ENCODE assay signal across 25 cellular contexts in the genomic region with DNA sequence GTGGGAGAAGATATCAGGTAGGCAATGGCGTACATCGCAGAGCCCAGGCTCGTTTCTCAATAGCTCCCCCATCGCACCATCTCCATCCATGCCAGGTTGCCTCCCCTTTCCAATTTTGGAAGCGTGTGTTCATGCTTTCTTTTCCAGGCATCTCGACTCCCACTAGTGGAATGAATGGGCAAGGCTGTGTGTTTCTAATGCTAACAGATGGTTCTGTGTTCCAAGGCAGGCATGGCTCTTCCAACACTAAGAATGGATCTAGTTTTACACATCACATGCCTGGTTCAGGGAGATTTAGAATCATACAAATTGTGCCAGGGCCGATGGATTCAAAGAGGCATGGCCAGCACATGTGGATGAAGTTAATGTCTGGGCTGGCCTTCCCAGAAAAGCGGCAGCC.
DNase-seq lines count a peak whose midpoint lies in the region; ATAC-seq and TF ChIP-seq lines count a peak whose summit lies in the region.
"Had no signal": no experiment of that assay in that cellular context is flagged by ENCODE, and none has a peak within 500 bp of the region (broad histone marks: within the 10 kb centered on the region; RNA-seq: fewer than 3 reads in every experiment).

No MANE protein-coding gene starts in this region.

- ATAC-seq in RWPE2 (ENCODE audit: low read depth) (no peak), heart left ventricle (no peak)
- ATAC-seq: activated CD8-positive, alpha-beta memory T cell treated with anti-CD3 and anti-CD28 coated beads, Interleukin-2, amount 10 ng/mL, durations not matched to agents 7 days and 5 days; activated naive CD4-positive, alpha-beta T cell treated with anti-CD3 and anti-CD28 coated beads, Interleukin-2, amount 50 U/mL, for 72 hours; CD8-positive, alpha-beta T cell; left lobe of liver; T-helper 17 cell had no signal

- intact Hi-C loops in esophagus muscularis mucosa (cut with DNase I) (no loop called here), heart left ventricle (cut with DNase I) (no loop called here)

- peak overlapping the region; percentile 88 for H3K27ac ChIP-seq in RWPE2 (ENCODE audit: poor library complexity, severe bottlenecking)
- H3K27ac ChIP-seq in esophagus muscularis mucosa (replicated peaks in 1 of 4) = peak overlapping the region in 1 of 4 donors; percentile 27
- H3K27ac ChIP-seq in heart left ventricle = no peak overlapping the region
- H3K27ac ChIP-seq: ascending aorta, GM23248, heart right ventricle, sigmoid colon had no signal

- H3K4me3 ChIP-seq in RWPE2 (ENCODE audit: severe bottlenecking) = no peak overlapping the region
- H3K4me3 ChIP-seq in esophagus muscularis mucosa = no peak overlapping the region
- H3K4me3 ChIP-seq in retinal pigment epithelial cell (ENCODE audit: low read length) = no peak overlapping the region
- H3K4me3 ChIP-seq in BE2C (ENCODE audit: low read depth, low read length) = no peak overlapping the region
- no peak overlapping the region for H3K4me3 ChIP-seq in heart left ventricle
- H3K4me3 ChIP-seq: ascending aorta, GM23248, heart right ventricle, sigmoid colon had no signal

- H3K4me1 ChIP-seq in RWPE2 (ENCODE audit: insufficient read depth, poor library complexity, severe bottlenecking) = peaks cover 31% of the 10 kb centered on the region
- peaks cover 15 to 31% (median 29%) of the 10 kb centered on the region in 4 donors for H3K4me1 ChIP-seq in esophagus muscularis mucosa
- H3K4me1 ChIP-seq in BE2C = no peaks in the 10 kb centered on the region
- peaks cover 0 to 19% (median 2%) of the 10 kb centered on the region in 12 donors for H3K4me1 ChIP-seq in heart left ventricle

- DNase-seq in Ammon's horn (ENCODE audit: low spot score) = peak; percentile 34
- no peak for DNase-seq in RWPE2 (ENCODE audit: low spot score)
- peak; percentile 70 for DNase-seq in esophagus muscularis mucosa (ENCODE audit: extremely low spot score)
- no peak for DNase-seq in retinal pigment epithelial cell (ENCODE audit: low read depth)
- DNase-seq in BE2C = no peak
- DNase-seq in heart left ventricle = no peak
- no peak for DNase-seq in T-helper 1 cell
- no peak for DNase-seq in NCI-H510A (lab: John Stamatoyannopoulos, UW)
- DNase-seq: activated CD4-positive, alpha-beta T cell treated with anti-CD3 and anti-CD28 coated beads for 48 hours; activated CD8-positive, alpha-beta memory T cell treated with anti-CD3 and anti-CD28 coated beads, Interleukin-2, amount 10 ng/mL, durations not matched to agents 7 days and 5 days; CD8-positive, alpha-beta T cell; DMS79 treated with DMSO at 0.1 percent for 48 hours; effector memory CD4-positive, alpha-beta T cell; heart right ventricle; KG1; MV-4-11; NCI-H187 treated with DMSO at 0.1 percent for 48 hours; nephron progenitor cell; NK-92 treated with Interleukin-12 subunit alpha and Interleukin-12 subunit beta, amount 100 ng/mL, for 24 hours; sigmoid colon; T-helper 17 cell had no signal

- H3K36me3 ChIP-seq in RWPE2 (ENCODE audit: low read depth) (no peaks in the 10 kb centered on the region), esophagus muscularis mucosa (no peaks in the 10 kb centered on the region), BE2C (no peaks in the 10 kb centered on the region), heart left ventricle (no peaks in the 10 kb centered on the region)
- H3K36me3 ChIP-seq: ascending aorta, heart right ventricle, sigmoid colon had no signal

- TF ChIP-seq POLR2A in esophagus muscularis mucosa (IDR thresholded peaks at IDR 0.05; ENCODE audit: low read depth) (no peak), heart left ventricle (IDR thresholded peaks at IDR 0.05) (no peak)

- no peak for TF ChIP-seq EP300 in esophagus muscularis mucosa (IDR thresholded peaks at IDR 0.05)

- TF ChIP-seq CTCF in RWPE2 (IDR thresholded peaks at IDR 0.05; ENCODE audit: poor library complexity, severe bottlenecking) (no peak), esophagus muscularis mucosa (IDR thresholded peaks at IDR 0.05) (peak in 1 of 3 experiments; percentile 11), retinal pigment epithelial cell (conservative IDR thresholded peaks at IDR 0.05; ENCODE audit: low read depth, low read length) (peak; percentile 15), BE2C (IDR thresholded peaks at IDR 0.05; ENCODE audit: low read depth, low read length) (no peak), heart left ventricle (IDR thresholded peaks at IDR 0.05) (peak in 1 of 12 donors; percentile 7)

- H3K27me3 ChIP-seq in RWPE2 (ENCODE audit: insufficient read depth, poor library complexity, severe bottlenecking) = no peaks in the 10 kb centered on the region
- no peaks in the 10 kb centered on the region for H3K27me3 ChIP-seq in esophagus muscularis mucosa
- H3K27me3 ChIP-seq in BE2C = no peaks in the 10 kb centered on the region
- no peaks in the 10 kb centered on the region for H3K27me3 ChIP-seq in heart left ventricle
- H3K27me3 ChIP-seq: ascending aorta, heart right ventricle, sigmoid colon had no signal

- H3K9me3 ChIP-seq in RWPE2 (ENCODE audit: severe bottlenecking) = no peaks in the 10 kb centered on the region
- H3K9me3 ChIP-seq in esophagus muscularis mucosa = no peaks in the 10 kb centered on the region
- H3K9me3 ChIP-seq in BE2C = no peaks in the 10 kb centered on the region
- no peaks in the 10 kb centered on the region for H3K9me3 ChIP-seq in heart left ventricle
- H3K9me3 ChIP-seq: ascending aorta, heart right ventricle, sigmoid colon had no signal

- WGBS in esophagus muscularis mucosa = 57% methylated on average over 8 of the region's 8 CpGs
- WGBS in heart left ventricle, 4 donors = 52 to 76% (median 62%) methylated on average over 8 of the region's 8 CpGs

Comparison
In these comparisons a context has a peak if more than half of its experiments do, and no peak if none do; other contexts are left out.
1. DNase-seq: peak in Ammon's horn (single experiment) and esophagus muscularis mucosa (single experiment); none in RWPE2 (single experiment), retinal pigment epithelial cell (single experiment), BE2C (single experiment), heart left ventricle (0 of 5), T-helper 1 cell (0 of 5) and NCI-H510A (single experiment).